15 cellular contexts compared by ENCODE assay signal in genomic region chr1:26155370-26156284, GRCh38. TPM values are rescaled to one million over a fixed set of nuclear protein-coding genes. Genes with fewer than 3 reads are reported as not detected.
DNase-seq lines count a peak whose midpoint lies in the region; ATAC-seq and TF ChIP-seq lines count a peak whose summit lies in the region.
"Had no signal": no experiment of that assay in that cellular context is flagged by ENCODE, and none has a peak within 500 bp of the region (broad histone marks: within the 10 kb centered on the region; RNA-seq: fewer than 3 reads in every experiment).

No MANE protein-coding gene starts in this region.

- 49% methylated on average over 21 of the region's 21 CpGs for WGBS in right cardiac atrium

- no peaks in the 10 kb centered on the region for H3K36me3 ChIP-seq in BLaER1
- no peaks in the 10 kb centered on the region for H3K36me3 ChIP-seq in Loucy (ENCODE audit: insufficient read depth, low read length)

- intact Hi-C loops in right cardiac atrium (cut with DNase I) (loop anchor here in 2 of 4 donors (5.0 kb wide), 2 partner anchors 43 to 118 kb away; partner anchors contain the start of gene PDIK1L (in 1 of the 2)), posterior vena cava (cut with DNase I) (no loop called here)

- no peak for TF ChIP-seq CTCF in Loucy (conservative IDR thresholded peaks at IDR 0.05; ENCODE audit: low read length)

- peak in 1 of 2 donors; percentile 42 for ATAC-seq in right cardiac atrium
- no peak for ATAC-seq in HG03095 (IDR thresholded peaks at IDR 0.05; ENCODE audit: unreplicated experiment)
- no peak for ATAC-seq in HG03175 (IDR thresholded peaks at IDR 0.05; ENCODE audit: unreplicated experiment)

- H3K9ac ChIP-seq in BLaER1 (peak overlapping the region; percentile 64), Loucy (ENCODE audit: low read depth, low read length, poor library complexity, severe bottlenecking) (peak overlapping the region; percentile 52)

- peak overlapping the region; percentile 62 for H3K4me3 ChIP-seq in BLaER1
- H3K4me3 ChIP-seq in Loucy (ENCODE audit: low read length, poor library complexity, severe bottlenecking) = peak overlapping the region; percentile 60
- H3K4me3 ChIP-seq in right cardiac atrium (ENCODE audit: low read length) = peak overlapping the region; percentile 46

- no peaks in the 10 kb centered on the region for H3K9me2 ChIP-seq in Loucy (replicated peaks; ENCODE audit: low read depth, low read length)

- H3K27me3 ChIP-seq in BLaER1 = no peaks in the 10 kb centered on the region
- H3K27me3 ChIP-seq in Loucy (ENCODE audit: insufficient read depth, low read length, poor library complexity, severe bottlenecking) = no peaks in the 10 kb centered on the region
- H3K27me3 ChIP-seq in right cardiac atrium (ENCODE audit: control insufficient read depth, insufficient read depth) = no peaks in the 10 kb centered on the region

- peaks cover 17% of the 10 kb centered on the region for H3K79me2 ChIP-seq in Loucy (ENCODE audit: insufficient read depth, low read length)

- H3K9me3 ChIP-seq in BLaER1 = no peaks in the 10 kb centered on the region
- no peaks in the 10 kb centered on the region for H3K9me3 ChIP-seq in Loucy (ENCODE audit: insufficient read depth, low read depth, low read length)
- no peaks in the 10 kb centered on the region for H3K9me3 ChIP-seq in right cardiac atrium (ENCODE audit: control insufficient read depth, low read length)

- H3K27ac ChIP-seq in BLaER1 = peak overlapping the region; percentile 68
- H3K27ac ChIP-seq in right cardiac atrium (ENCODE audit: low read length) = peak overlapping the region; percentile 57
- H3K27ac ChIP-seq: VCaP had no signal

- H3K4me2 ChIP-seq in BLaER1 (peak overlapping the region; percentile 100), Loucy (ENCODE audit: low read depth, low read length, poor library complexity, severe bottlenecking) (peak overlapping the region; percentile 69)

- peaks cover 84% of the 10 kb centered on the region for H3K4me1 ChIP-seq in BLaER1
- peaks cover 52% of the 10 kb centered on the region for H3K4me1 ChIP-seq in Loucy (ENCODE audit: insufficient read depth, low read length, poor library complexity, severe bottlenecking)
- peaks cover 15% of the 10 kb centered on the region for H3K4me1 ChIP-seq in right cardiac atrium (ENCODE audit: control insufficient read depth, insufficient read depth, low read length)

- no peak overlapping the region for H2AFZ ChIP-seq in Loucy (ENCODE audit: low read length)

- H3F3A ChIP-seq in Loucy (ENCODE audit: low read depth) = no peaks in the 10 kb centered on the region

- DNase-seq in right cardiac atrium (peak in 1 of 3 donors; percentile 16), posterior vena cava (ENCODE audit: low spot score) (peak; percentile 56), NCI-H1930 (lab: John Stamatoyannopoulos, UW) (no peak), GF-D8 (lab: John Stamatoyannopoulos, UW) (no peak)
- DNase-seq: DMS 273 treated with DMSO at 0.1 percent for 48 hours, NCI-H1048, NCI-H2171 treated with DMSO at 0.1 percent for 48 hours, OCI-M1 had no signal

- H4K20me1 ChIP-seq in BLaER1 (no peaks in the 10 kb centered on the region), Loucy (ENCODE audit: insufficient read depth, low read length, poor library complexity, severe bottlenecking) (no peaks in the 10 kb centered on the region)

RNA-seq across cellular contexts. Expression of gene FAM110D, which starts 3.3 kb away (rescaled TPM):
- total RNA-seq in right cardiac atrium = 1 to 10 TPM; 1.9 to 2.7 (median 2.5) TPM
- 4.2 TPM for polyA plus RNA-seq in right cardiac atrium
- 1 to 10 TPM; 4.5 to 4.7 TPM for total RNA-seq in posterior vena cava
- total RNA-seq: activated CD8-positive, alpha-beta memory T cell treated with anti-CD3 and anti-CD28 coated beads for 36 hours had no signal

RNA-seq across cellular contexts. Expression of gene C1orf232, which starts 13.1 kb away (rescaled TPM):
- not detected for total RNA-seq in right cardiac atrium
- not detected for polyA plus RNA-seq in right cardiac atrium
- total RNA-seq in posterior vena cava = not detected
- total RNA-seq: activated CD8-positive, alpha-beta memory T cell treated with anti-CD3 and anti-CD28 coated beads for 36 hours had no signal
- polyA plus RNA-seq: neural cell had no signal

RNA-seq across cellular contexts. Expression of gene ZNF593, which starts 14.1 kb away (rescaled TPM):
- total RNA-seq in right cardiac atrium = 10 to 100 TPM; 14.4 to 24.2 (median 20.5) TPM
- 31.9 TPM for polyA plus RNA-seq in right cardiac atrium
- 10 to 100 TPM; 14.9 to 17.6 TPM for total RNA-seq in posterior vena cava

RNA-seq across cellular contexts. Expression of gene ZNF593OS, which starts 16.0 kb away (rescaled TPM):
- total RNA-seq in right cardiac atrium (not detected), posterior vena cava (not detected)
- 0.18 TPM for polyA plus RNA-seq in right cardiac atrium
- total RNA-seq: activated CD8-positive, alpha-beta memory T cell treated with anti-CD3 and anti-CD28 coated beads for 36 hours had no signal
- polyA plus RNA-seq: neural cell had no signal

RNA-seq across cellular contexts. Expression of gene CNKSR1, which starts 21.7 kb away (rescaled TPM):
- 1 to 10 TPM in 3 of 4 donors, under 1 TPM in 1; 0.62 to 1.8 (median 1.4) TPM for total RNA-seq in right cardiac atrium
- 0.86 TPM for polyA plus RNA-seq in right cardiac atrium
- total RNA-seq in posterior vena cava = 1 to 10 TPM in 1 of 2 donors, under 1 TPM in 1; 0.32 to 2.4 TPM
